Comparison of ENCODE assay signal across 17 cellular contexts in genomic region chr7:21914671-21915070, GRCh38.
"Had no signal": no experiment of that assay in that cellular context is flagged by ENCODE, and none has a peak within 500 bp of the region (broad histone marks: within the 10 kb centered on the region; RNA-seq: fewer than 3 reads in every experiment).

No MANE protein-coding gene starts in this region.

- H3K4me1 ChIP-seq: lower lobe of right lung, pancreas, uterus had no signal

- H3K4me3 ChIP-seq: gastrocnemius medialis, heart right ventricle, lower lobe of right lung, pancreas, uterus had no signal

- H3K27me3 ChIP-seq: gastrocnemius medialis, heart right ventricle, pancreas, uterus had no signal

- H3K36me3 ChIP-seq: gastrocnemius medialis, lower lobe of right lung, uterus had no signal

- DNase-seq: activated CD4-positive, alpha-beta T cell treated with anti-CD3 and anti-CD28 coated beads, Interleukin-2, amount 10 ng/mL, durations not matched to agents 24 days and 14 days; activated CD4-positive, CD25-positive, alpha-beta regulatory T cell; activated naive CD4-positive, alpha-beta T cell treated with anti-CD3 and anti-CD28 coated beads for 36 hours; activated naive CD8-positive, alpha-beta T cell treated with anti-CD3 and anti-CD28 coated beads, Interleukin-2, amount 50 U/mL, for 24 hours; activated T-cell treated with anti-CD3 and anti-CD28 coated beads for 4 hours; dermis blood vessel endothelial cell; effector memory CD8-positive, alpha-beta T cell; gastrocnemius medialis; heart right ventricle; left cardiac atrium; lower lobe of right lung; midbrain; pancreas; stimulated activated CD4-positive, alpha-beta T cell treated with anti-CD3 and anti-CD28 coated beads, Interleukin-2, amount 100 ng/mL, for 24 hours; T-helper 17 cell; uterus had no signal

- H3K4me3 Mint-ChIP-seq: activated CD4-positive, alpha-beta T cell treated with anti-CD3 and anti-CD28 coated beads, Interleukin-2, amount 10 ng/mL, durations not matched to agents 24 days and 14 days; activated naive CD4-positive, alpha-beta T cell treated with anti-CD3 and anti-CD28 coated beads for 36 hours; activated naive CD8-positive, alpha-beta T cell treated with anti-CD3 and anti-CD28 coated beads, Interleukin-2, amount 50 U/mL, for 24 hours; effector memory CD8-positive, alpha-beta T cell; T-helper 17 cell had no signal

- H3K27ac Mint-ChIP-seq: activated naive CD4-positive, alpha-beta T cell treated with anti-CD3 and anti-CD28 coated beads for 36 hours; activated naive CD8-positive, alpha-beta T cell treated with anti-CD3 and anti-CD28 coated beads, Interleukin-2, amount 50 U/mL, for 24 hours; effector memory CD8-positive, alpha-beta T cell; T-helper 17 cell had no signal

- H3K27ac ChIP-seq: epithelial cell of prostate, gastrocnemius medialis, heart right ventricle, lower lobe of right lung, pancreas, uterus had no signal

- H3K27me3 Mint-ChIP-seq: activated CD4-positive, alpha-beta T cell treated with anti-CD3 and anti-CD28 coated beads, Interleukin-2, amount 10 ng/mL, durations not matched to agents 24 days and 14 days; activated naive CD8-positive, alpha-beta T cell treated with anti-CD3 and anti-CD28 coated beads, Interleukin-2, amount 50 U/mL, for 24 hours; T-helper 17 cell had no signal

- ATAC-seq: activated naive CD8-positive, alpha-beta T cell treated with anti-CD3 and anti-CD28 coated beads, Interleukin-2, amount 50 U/mL, for 24 hours; effector memory CD8-positive, alpha-beta T cell; gastrocnemius medialis; heart right ventricle; left cardiac atrium; lower lobe of right lung; pancreas; T-helper 17 cell had no signal

- H3K9me3 ChIP-seq: gastrocnemius medialis, heart right ventricle, lower lobe of right lung, pancreas, uterus had no signal

- H3K9me3 Mint-ChIP-seq: activated CD4-positive, alpha-beta T cell treated with anti-CD3 and anti-CD28 coated beads, Interleukin-2, amount 10 ng/mL, durations not matched to agents 24 days and 14 days; activated naive CD4-positive, alpha-beta T cell treated with anti-CD3 and anti-CD28 coated beads for 36 hours; effector memory CD8-positive, alpha-beta T cell had no signal

- H3K4me1 Mint-ChIP-seq: activated CD4-positive, alpha-beta T cell treated with anti-CD3 and anti-CD28 coated beads, Interleukin-2, amount 10 ng/mL, durations not matched to agents 24 days and 14 days; activated naive CD8-positive, alpha-beta T cell treated with anti-CD3 and anti-CD28 coated beads, Interleukin-2, amount 50 U/mL, for 24 hours had no signal
